ENCODE assay signal across 22 cellular contexts in genomic region chr1:16149146-16149545, GRCh38. TPM values are rescaled to one million over a fixed set of nuclear protein-coding genes. Genes with fewer than 3 reads are reported as not detected.
"Had no signal": no experiment of that assay in that cellular context is flagged by ENCODE, and none has a peak within 500 bp of the region (broad histone marks: within the 10 kb centered on the region; RNA-seq: fewer than 3 reads in every experiment).

No MANE protein-coding gene starts in this region.

- ATAC-seq: gastroesophageal sphincter; left ventricle myocardium superior; sciatic nerve; stimulated activated effector memory CD8-positive, alpha-beta T cell treated with anti-CD3 and anti-CD28 coated beads, Interleukin-12 subunit alpha, Interleukin-12 subunit beta, amount 100 ng/mL, for 72 hours had no signal

- H3K9me3 ChIP-seq: adrenal gland, gastroesophageal sphincter, stomach, suprapubic skin, tibial nerve had no signal

- H3K4me3 Mint-ChIP-seq: activated naive CD8-positive, alpha-beta T cell; nephron progenitor cell; stimulated activated effector memory CD8-positive, alpha-beta T cell treated with anti-CD3 and anti-CD28 coated beads, Interleukin-12 subunit alpha, Interleukin-12 subunit beta, amount 100 ng/mL, for 72 hours had no signal

- H3K9me3 Mint-ChIP-seq: activated T-helper 2 cell treated with anti-CD3 and anti-CD28 coated beads, Interferon-gamma antibody, Interleukin-2, Interleukin-4, amounts not matched to agents 10 μg/mL and 5 μg/mL and 100 μg/mL, durations not matched to agents 14 hours and 24 hours and 36 hours; nephron progenitor cell; stimulated activated effector memory CD8-positive, alpha-beta T cell treated with anti-CD3 and anti-CD28 coated beads, Interleukin-12 subunit alpha, Interleukin-12 subunit beta, amount 100 ng/mL, for 72 hours had no signal

- H3K27ac Mint-ChIP-seq: activated naive CD8-positive, alpha-beta T cell; activated T-helper 2 cell treated with anti-CD3 and anti-CD28 coated beads, Interferon-gamma antibody, Interleukin-2, Interleukin-4, amounts not matched to agents 10 μg/mL and 5 μg/mL and 100 μg/mL, durations not matched to agents 14 hours and 24 hours and 36 hours; stimulated activated effector memory CD8-positive, alpha-beta T cell treated with anti-CD3 and anti-CD28 coated beads, Interleukin-12 subunit alpha, Interleukin-12 subunit beta, amount 100 ng/mL, for 72 hours had no signal

- DNase-seq: activated CD4-positive, alpha-beta T cell treated with anti-CD3 and anti-CD28 coated beads for 1 hour; activated naive CD4-positive, alpha-beta T cell; activated T-cell treated with anti-CD3 and anti-CD28 coated beads, Interleukin-2, amount 50 U/mL, for 1 hour; adrenal gland; head of caudate nucleus; hypothalamus; left ventricle myocardium superior; nephron progenitor cell; nucleus accumbens; posterior cingulate gyrus; small intestine; stimulated activated CD4-positive, alpha-beta T cell treated with anti-CD3 and anti-CD28 coated beads, Interleukin-2, amount 100 ng/mL, for 24 hours; stomach; T-helper 9 cell had no signal

- H3K27ac ChIP-seq: coronary artery, gastroesophageal sphincter, suprapubic skin had no signal

- H3K4me3 ChIP-seq: adrenal gland, coronary artery, gastroesophageal sphincter, stomach, suprapubic skin, tibial nerve had no signal

- H3K27me3 ChIP-seq: adrenal gland, gastroesophageal sphincter, suprapubic skin, tibial nerve had no signal

- H3K36me3 Mint-ChIP-seq: activated naive CD8-positive, alpha-beta T cell; stimulated activated effector memory CD8-positive, alpha-beta T cell treated with anti-CD3 and anti-CD28 coated beads, Interleukin-12 subunit alpha, Interleukin-12 subunit beta, amount 100 ng/mL, for 72 hours had no signal

RNA-seq across cellular contexts. Expression of gene EPHA2, which starts 6.7 kb away (rescaled TPM):
- total RNA-seq: activated T-helper 2 cell treated with anti-CD3 and anti-CD28 coated beads, Interferon-gamma antibody, Interleukin-2, Interleukin-4, amounts not matched to agents 10 μg/mL and 5 μg/mL and 100 μg/mL, durations not matched to agents 14 hours and 24 hours and 36 hours had no signal
